In the genomic region with DNA sequence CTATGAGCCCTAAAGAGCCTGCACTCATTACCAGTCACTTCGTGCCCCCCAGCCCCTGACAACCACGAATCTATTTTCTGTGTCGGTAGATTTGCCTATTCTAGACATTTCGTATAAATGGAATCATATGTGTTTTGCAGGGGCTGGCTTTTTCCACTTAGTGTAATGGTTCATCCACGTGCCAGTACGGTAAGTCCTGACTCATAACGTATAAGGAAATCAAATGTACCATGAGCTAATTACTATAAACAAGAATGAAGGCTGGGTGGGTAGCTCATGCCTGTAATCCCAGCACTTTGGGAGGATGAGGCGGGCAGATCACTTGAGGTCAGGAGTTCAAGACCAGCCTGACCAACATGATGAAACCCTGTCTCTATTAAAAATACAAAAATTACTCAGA, we compare ENCODE assay signal across 7 cellular contexts. TPM values are rescaled to one million over a fixed set of nuclear protein-coding genes. Genes with fewer than 3 reads are reported as not detected.
"Had no signal": no experiment of that assay in that cellular context is flagged by ENCODE, and none has a peak within 500 bp of the region (broad histone marks: within the 10 kb centered on the region; RNA-seq: fewer than 3 reads in every experiment).

No MANE protein-coding gene starts in this region.

RNA-seq across cellular contexts. Expression of a gene that starts 17.9 kb away (rescaled TPM):
- total RNA-seq: hepatocyte; left ventricle myocardium superior; natural killer cell treated with Interleukin-12 subunit alpha and Interleukin-12 subunit beta and Interleukin-15 and Interleukin-18, amount 100 ng/mL, for 72 hours; right cardiac atrium had no signal

RNA-seq across cellular contexts. Expression of a gene that starts 31.8 kb away (rescaled TPM):
- total RNA-seq: dermis blood vessel endothelial cell, hepatocyte, kidney epithelial cell, left ventricle myocardium superior, progenitor cell of endocrine pancreas, right cardiac atrium had no signal
